Comparison of ENCODE assay signal across 8 cellular contexts in genomic region chr14:105088812-105089745, GRCh38. TPM values are rescaled to one million over a fixed set of nuclear protein-coding genes. Genes with fewer than 3 reads are reported as not detected.
A peak's percentile ranks its signal among the peaks of the same experiment; 100 is the strongest.
DNase-seq lines count a peak whose midpoint lies in the region; ATAC-seq, FAIRE-seq and TF ChIP-seq lines count a peak whose summit lies in the region.

No MANE protein-coding gene starts in this region.

- no peak for ATAC-seq in activated CD4-positive, alpha-beta T cell treated with anti-CD3 and anti-CD28 coated beads for 36 hours
- ATAC-seq in stimulated activated effector memory CD8-positive, alpha-beta T cell treated with anti-CD3 and anti-CD28 coated beads, Interleukin-12 subunit alpha, Interleukin-12 subunit beta, amount 100 ng/mL, for 72 hours: no peak
- no peak for ATAC-seq in HG02623 (IDR thresholded peaks at IDR 0.05; ENCODE audit: unreplicated experiment)

- DNase-seq in activated CD4-positive, alpha-beta T cell treated with anti-CD3 and anti-CD28 coated beads, Interleukin-2, amount 10 ng/mL, durations not matched to agents 24 days and 14 days: peak; percentile 64
- DNase-seq in activated CD4-positive, alpha-beta T cell treated with anti-CD3 and anti-CD28 coated beads for 36 hours: no peak
- DNase-seq in NCI-H69 (lab: John Stamatoyannopoulos, UW) (peak; percentile 56), fibroblast of the aortic adventitia (ENCODE audit: low read depth) (peak; percentile 16), NCI-H2081 treated with DMSO at 0.1 percent for 48 hours (lab: John Stamatoyannopoulos, UW) (no peak), D721Med (ENCODE audit: insufficient read length, low spot score) (no peak)
- DNase-seq in stimulated activated effector memory CD8-positive, alpha-beta T cell treated with anti-CD3 and anti-CD28 coated beads, Interleukin-12 subunit alpha, Interleukin-12 subunit beta, amount 100 ng/mL, for 72 hours (ENCODE audit: low spot score in 2 of 2): no peak

- H3K4me3 Mint-ChIP-seq in activated CD4-positive, alpha-beta T cell treated with anti-CD3 and anti-CD28 coated beads, Interleukin-2, amount 10 ng/mL, durations not matched to agents 24 days and 14 days: peak overlapping the region; percentile 62
- H3K4me3 Mint-ChIP-seq in activated CD4-positive, alpha-beta T cell treated with anti-CD3 and anti-CD28 coated beads for 36 hours: no peak overlapping the region
- H3K4me3 Mint-ChIP-seq in stimulated activated effector memory CD8-positive, alpha-beta T cell treated with anti-CD3 and anti-CD28 coated beads, Interleukin-12 subunit alpha, Interleukin-12 subunit beta, amount 100 ng/mL, for 72 hours: peak overlapping the region; percentile 74

- peaks cover 16% of the 10 kb centered on the region for H3K4me1 Mint-ChIP-seq in activated CD4-positive, alpha-beta T cell treated with anti-CD3 and anti-CD28 coated beads, Interleukin-2, amount 10 ng/mL, durations not matched to agents 24 days and 14 days
- H3K4me1 Mint-ChIP-seq in activated CD4-positive, alpha-beta T cell treated with anti-CD3 and anti-CD28 coated beads for 36 hours: peaks cover 8% of the 10 kb centered on the region
- peaks cover 30% of the 10 kb centered on the region for H3K4me1 Mint-ChIP-seq in stimulated activated effector memory CD8-positive, alpha-beta T cell treated with anti-CD3 and anti-CD28 coated beads, Interleukin-12 subunit alpha, Interleukin-12 subunit beta, amount 100 ng/mL, for 72 hours

- peaks cover 9% of the 10 kb centered on the region for H3K27me3 Mint-ChIP-seq in activated CD4-positive, alpha-beta T cell treated with anti-CD3 and anti-CD28 coated beads, Interleukin-2, amount 10 ng/mL, durations not matched to agents 24 days and 14 days
- no peaks in the 10 kb centered on the region for H3K27me3 Mint-ChIP-seq in activated CD4-positive, alpha-beta T cell treated with anti-CD3 and anti-CD28 coated beads for 36 hours

- no peak for FAIRE-seq in D721Med (lab: Jason Lieb, UNC)

- no peak for TF ChIP-seq CTCF in fibroblast of the aortic adventitia (IDR thresholded peaks at IDR 0.05; ENCODE audit: insufficient read depth, low read length)
- TF ChIP-seq CTCF in D721Med (IDR thresholded peaks at IDR 0.05; ENCODE audit: insufficient read depth, missing control alignments): no peak

- POLR2A ChIA-PET in activated CD4-positive, alpha-beta T cell treated with anti-CD3 and anti-CD28 coated beads for 36 hours (lab: Charles Lee): no interaction called here

- intact Hi-C loops in activated CD4-positive, alpha-beta T cell treated with anti-CD3 and anti-CD28 coated beads, Interleukin-2, amount 10 ng/mL, durations not matched to agents 24 days and 14 days (cut with micrococcal nuclease): no loop called here
- intact Hi-C loops in activated CD4-positive, alpha-beta T cell treated with anti-CD3 and anti-CD28 coated beads for 36 hours (cut with DNase I, micrococcal nuclease): no loop called here

- no peaks in the 10 kb centered on the region for H3K9me3 Mint-ChIP-seq in activated CD4-positive, alpha-beta T cell treated with anti-CD3 and anti-CD28 coated beads, Interleukin-2, amount 10 ng/mL, durations not matched to agents 24 days and 14 days
- no peaks in the 10 kb centered on the region for H3K9me3 Mint-ChIP-seq in activated CD4-positive, alpha-beta T cell treated with anti-CD3 and anti-CD28 coated beads for 36 hours (ENCODE audit: low read depth)
- no peaks in the 10 kb centered on the region for H3K9me3 Mint-ChIP-seq in stimulated activated effector memory CD8-positive, alpha-beta T cell treated with anti-CD3 and anti-CD28 coated beads, Interleukin-12 subunit alpha, Interleukin-12 subunit beta, amount 100 ng/mL, for 72 hours

- H3K36me3 Mint-ChIP-seq in activated CD4-positive, alpha-beta T cell treated with anti-CD3 and anti-CD28 coated beads, Interleukin-2, amount 10 ng/mL, durations not matched to agents 24 days and 14 days (ENCODE audit: low read depth): no peaks in the 10 kb centered on the region
- H3K36me3 Mint-ChIP-seq in activated CD4-positive, alpha-beta T cell treated with anti-CD3 and anti-CD28 coated beads for 36 hours (ENCODE audit: low read depth): no peaks in the 10 kb centered on the region
- peaks cover 5% of the 10 kb centered on the region for H3K36me3 Mint-ChIP-seq in stimulated activated effector memory CD8-positive, alpha-beta T cell treated with anti-CD3 and anti-CD28 coated beads, Interleukin-12 subunit alpha, Interleukin-12 subunit beta, amount 100 ng/mL, for 72 hours

- H3K4me3 ChIP-seq in fibroblast of the aortic adventitia (ENCODE audit: low read depth, low read length): no peak overlapping the region

- peak overlapping the region; percentile 24 for H3K27ac Mint-ChIP-seq in activated CD4-positive, alpha-beta T cell treated with anti-CD3 and anti-CD28 coated beads, Interleukin-2, amount 10 ng/mL, durations not matched to agents 24 days and 14 days
- H3K27ac Mint-ChIP-seq in activated CD4-positive, alpha-beta T cell treated with anti-CD3 and anti-CD28 coated beads for 36 hours: no peak overlapping the region
- no peak overlapping the region for H3K27ac Mint-ChIP-seq in stimulated activated effector memory CD8-positive, alpha-beta T cell treated with anti-CD3 and anti-CD28 coated beads, Interleukin-12 subunit alpha, Interleukin-12 subunit beta, amount 100 ng/mL, for 72 hours

- CTCF ChIA-PET in activated CD4-positive, alpha-beta T cell treated with anti-CD3 and anti-CD28 coated beads for 36 hours (lab: Charles Lee): interaction anchor here (0.6 to 6.2 kb wide), 9 partner anchors 14 to 1931 kb away, joined by 3 to 41 read pairs (median 3); partner anchors contain the start of gene GPR132

RNA-seq across cellular contexts. Expression of gene GPR132, which starts 23.8 kb away (rescaled TPM):
- 25.8 and 31.5 TPM in 2 replicates for total RNA-seq in activated CD4-positive, alpha-beta T cell treated with anti-CD3 and anti-CD28 coated beads, Interleukin-2, amount 10 ng/mL, durations not matched to agents 24 days and 14 days
- 10 to 100 TPM; 27.7 to 35.4 TPM for total RNA-seq in activated CD4-positive, alpha-beta T cell treated with anti-CD3 and anti-CD28 coated beads for 36 hours
- 0.09 and 0.16 TPM in 2 replicates for total RNA-seq in fibroblast of the aortic adventitia (ENCODE audit: low replicate concordance)

Comparison
In these comparisons a context has a peak if more than half of its experiments do, and no peak if none do; other contexts are left out.
1. DNase-seq: peak in activated CD4-positive, alpha-beta T cell treated with anti-CD3 and anti-CD28 coated beads, Interleukin-2, amount 10 ng/mL, durations not matched to agents 24 days and 14 days (single experiment), NCI-H69 (single experiment) and fibroblast of the aortic adventitia (single experiment); none in activated CD4-positive, alpha-beta T cell treated with anti-CD3 and anti-CD28 coated beads for 36 hours (single experiment), stimulated activated effector memory CD8-positive, alpha-beta T cell treated with anti-CD3 and anti-CD28 coated beads, Interleukin-12 subunit alpha, Interleukin-12 subunit beta, amount 100 ng/mL, for 72 hours (0 of 2), NCI-H2081 treated with DMSO at 0.1 percent for 48 hours (single experiment) and D721Med (single experiment).
2. RNA of gene GPR132, which starts 23.8 kb away (total RNA-seq): 27.7 to 35.4 TPM in activated CD4-positive, alpha-beta T cell treated with anti-CD3 and anti-CD28 coated beads for 36 hours and 25.8 to 31.5 TPM in activated CD4-positive, alpha-beta T cell treated with anti-CD3 and anti-CD28 coated beads, Interleukin-2, amount 10 ng/mL, durations not matched to agents 24 days and 14 days; 0.09 to 0.16 TPM in fibroblast of the aortic adventitia; every median in the first group is over 10 times any median in the second.